1 cellular context compared by ENCODE assay signal in the genomic region with DNA sequence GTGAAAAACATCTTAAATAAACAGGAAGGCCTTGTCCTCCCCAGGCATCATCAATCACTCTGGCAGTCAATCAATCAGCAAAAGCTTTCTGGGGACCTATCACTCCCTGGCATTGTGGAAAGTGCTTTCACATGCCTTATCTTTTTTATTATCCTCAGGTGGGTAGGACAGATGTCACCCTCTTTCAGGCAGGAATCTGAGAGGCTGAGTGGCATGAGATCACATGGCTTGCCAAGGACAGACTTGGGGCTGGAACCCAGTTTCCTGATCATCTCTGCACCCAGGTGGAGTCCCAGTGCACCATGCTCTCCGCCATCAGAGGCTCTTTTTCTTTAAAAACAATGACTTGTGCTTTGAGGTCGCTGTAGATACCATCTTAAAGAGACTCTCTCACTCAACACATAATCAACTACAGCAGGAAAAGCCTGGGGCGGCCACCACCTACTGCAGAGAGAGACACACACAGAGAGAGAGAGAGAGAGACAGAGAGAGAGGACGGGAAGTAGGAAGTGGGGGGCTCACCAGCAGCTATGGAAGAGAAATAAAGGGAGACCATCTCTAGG.
A peak's percentile ranks its signal among the peaks of the same experiment; 100 is the strongest.
TF ChIP-seq lines count a peak whose summit lies in the region.

No MANE protein-coding gene starts in this region.

TF ChIP-seq in K562, 482 proteins besides CTCF, POLR2A, EP300 and RAD21 (continued from another document and continues in another):
- TF ChIP-seq, protein P1, sequence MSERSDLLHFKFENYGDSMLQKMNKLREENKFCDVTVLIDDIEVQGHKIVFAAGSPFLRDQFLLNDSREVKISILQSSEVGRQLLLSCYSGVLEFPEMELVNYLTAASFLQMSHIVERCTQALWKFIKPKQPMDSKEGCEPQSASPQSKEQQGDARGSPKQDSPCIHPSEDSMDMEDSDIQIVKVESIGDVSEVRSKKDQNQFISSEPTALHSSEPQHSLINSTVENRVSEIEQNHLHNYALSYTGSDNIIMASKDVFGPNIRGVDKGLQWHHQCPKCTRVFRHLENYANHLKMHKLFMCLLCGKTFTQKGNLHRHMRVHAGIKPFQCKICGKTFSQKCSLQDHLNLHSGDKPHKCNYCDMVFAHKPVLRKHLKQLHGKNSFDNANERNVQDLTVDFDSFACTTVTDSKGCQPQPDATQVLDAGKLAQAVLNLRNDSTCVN (CRISPR knock-in tag; IDR thresholded peaks at IDR 0.05) = no peak
- TF ChIP-seq ELF4 (CRISPR knock-in tag; IDR thresholded peaks at IDR 0.05) (0 out of 2 replicates have a peak, but pooled peaks have one; percentile 10), TEAD4 (IDR thresholded peaks at IDR 0.05; ENCODE audit: low read length) (peak; percentile 68), TEAD4 (CRISPR knock-in tag; IDR thresholded peaks at IDR 0.05; ENCODE audit: borderline replicate concordance) (no peak), BACH1 (tag; IDR thresholded peaks at IDR 0.05) (no peak), ZNF384 (IDR thresholded peaks at IDR 0.05; ENCODE audit: low read depth, low read length) (no peak), RBM14 (IDR thresholded peaks at IDR 0.05; ENCODE audit: borderline replicate concordance, insufficient read depth, low read depth, low read length) (no peak), NFATC3 (IDR thresholded peaks at IDR 0.05) (no peak), BMI1 (IDR thresholded peaks at IDR 0.05; ENCODE audit: low read length) (no peak), FOSL1 (tag; conservative IDR thresholded peaks at IDR 0.05) (peak; percentile 25; the same call in 1 of the 2 replicates), ZNF780A (CRISPR knock-in tag; IDR thresholded peaks at IDR 0.05) (no peak), MEIS2 (IDR thresholded peaks at IDR 0.05; ENCODE audit: partially characterized antibody) (peak; percentile 99), ZNF584 (CRISPR knock-in tag; IDR thresholded peaks at IDR 0.05; ENCODE audit: low read depth) (no peak), KLF6 (CRISPR knock-in tag; IDR thresholded peaks at IDR 0.05; ENCODE audit: borderline replicate concordance) (no peak), NFYB (IDR thresholded peaks at IDR 0.05; ENCODE audit: extremely low read depth, insufficient read length) (no peak), BHLHE40 (IDR thresholded peaks at IDR 0.05; ENCODE audit: low read length) (peak; percentile 11; the same call in 1 of the 2 replicates), SRSF7 (optimal IDR thresholded peaks at IDR 0.05; ENCODE audit: low read depth, low read length) (no peak), ZC3H8 (IDR thresholded peaks at IDR 0.05) (no peak), ZNF830 (CRISPR knock-in tag; IDR thresholded peaks at IDR 0.05) (no peak), CTBP1 (IDR thresholded peaks at IDR 0.05; ENCODE audit: borderline replicate concordance) (peak; percentile 38; the same call in 1 of the 2 replicates), RFX1 (IDR thresholded peaks at IDR 0.05) (peak; percentile 22; the same call in 1 of the 2 replicates), RBM25 (IDR thresholded peaks at IDR 0.05; ENCODE audit: low read depth, low read length, severe bottlenecking) (no peak), NCOR1 (IDR thresholded peaks at IDR 0.05) (peak; percentile 12), SETDB1 (IDR thresholded peaks at IDR 0.05; ENCODE audit: low read length) (no peak), CEBPB (tag; IDR thresholded peaks at IDR 0.05) (no peak), NCOA2 (IDR thresholded peaks at IDR 0.05; ENCODE audit: partially characterized antibody in 2 of 2) (no peak), NR2C2 (CRISPR knock-in tag; IDR thresholded peaks at IDR 0.05) (no peak), NR2C2 (tag; IDR thresholded peaks at IDR 0.05) (0 out of 2 replicates have a peak, but pooled peaks have one; percentile 48), DPF2 (IDR thresholded peaks at IDR 0.05) (peak; percentile 89), CXXC5 (CRISPR knock-in tag; IDR thresholded peaks at IDR 0.05) (peak; percentile 43; the same call in 1 of the 2 replicates), MTA3 (IDR thresholded peaks at IDR 0.05; ENCODE audit: borderline replicate concordance) (peak; percentile 51; the same call in 1 of the 2 replicates), ZNF436 (CRISPR knock-in tag; IDR thresholded peaks at IDR 0.05) (no peak), GTF2E2 (tag; IDR thresholded peaks at IDR 0.05) (no peak), ETV6 (IDR thresholded peaks at IDR 0.05; ENCODE audit: borderline replicate concordance in 1 of 2, low read depth in 2 of 2, low read length in 1 of 2) (peak in 1 of 2 experiments; percentile 76; a peak in 1 of 4 replicates), ETV6 (CRISPR knock-in tag; IDR thresholded peaks at IDR 0.05; ENCODE audit: borderline replicate concordance) (no peak), ZFP36 (IDR thresholded peaks at IDR 0.05; ENCODE audit: low read depth, low read length, partially characterized antibody) (peak; percentile 35), ETV5 (CRISPR knock-in tag; IDR thresholded peaks at IDR 0.05; ENCODE audit: low read depth) (peak; percentile 82), FOXA1 (IDR thresholded peaks at IDR 0.05; ENCODE audit: borderline replicate concordance) (no peak), FOS (IDR thresholded peaks at IDR 0.05; ENCODE audit: extremely low read depth, insufficient read length) (no peak), PPARD (CRISPR knock-in tag; IDR thresholded peaks at IDR 0.05) (no peak), NRF1 (conservative IDR thresholded peaks at IDR 0.05 in 1 of 2, IDR thresholded peaks at IDR 0.05 in 1 of 2) (no peak), TCF3 (CRISPR knock-in tag; IDR thresholded peaks at IDR 0.05) (peak; percentile 78), RFX5 (IDR thresholded peaks at IDR 0.05; ENCODE audit: low read depth, low read length) (no peak), KDM1A (IDR thresholded peaks at IDR 0.05) (peak; percentile 63 to 75; a peak in 3 of 4 replicates)
- TF ChIP-seq, protein P2, sequence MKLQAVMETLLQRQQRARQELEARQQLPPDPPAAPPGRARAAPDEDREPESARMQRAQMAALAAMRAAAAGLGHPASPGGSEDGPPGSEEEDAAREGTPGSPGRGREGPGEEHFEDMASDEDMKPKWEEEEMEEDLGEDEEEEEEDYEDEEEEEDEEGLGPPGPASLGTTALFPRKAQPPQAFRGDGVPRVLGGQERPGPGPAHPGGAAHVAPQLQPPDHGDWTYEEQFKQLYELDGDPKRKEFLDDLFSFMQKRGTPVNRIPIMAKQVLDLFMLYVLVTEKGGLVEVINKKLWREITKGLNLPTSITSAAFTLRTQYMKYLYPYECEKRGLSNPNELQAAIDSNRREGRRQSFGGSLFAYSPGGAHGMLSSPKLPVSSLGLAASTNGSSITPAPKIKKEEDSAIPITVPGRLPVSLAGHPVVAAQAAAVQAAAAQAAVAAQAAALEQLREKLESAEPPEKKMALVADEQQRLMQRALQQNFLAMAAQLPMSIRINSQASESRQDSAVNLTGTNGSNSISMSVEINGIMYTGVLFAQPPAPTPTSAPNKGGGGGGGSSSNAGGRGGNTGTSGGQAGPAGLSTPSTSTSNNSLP (IDR thresholded peaks at IDR 0.05; ENCODE audit: borderline replicate concordance, low read depth, low read length) = no peak
- TF ChIP-seq, protein P3, sequence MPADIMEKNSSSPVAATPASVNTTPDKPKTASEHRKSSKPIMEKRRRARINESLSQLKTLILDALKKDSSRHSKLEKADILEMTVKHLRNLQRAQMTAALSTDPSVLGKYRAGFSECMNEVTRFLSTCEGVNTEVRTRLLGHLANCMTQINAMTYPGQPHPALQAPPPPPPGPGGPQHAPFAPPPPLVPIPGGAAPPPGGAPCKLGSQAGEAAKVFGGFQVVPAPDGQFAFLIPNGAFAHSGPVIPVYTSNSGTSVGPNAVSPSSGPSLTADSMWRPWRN (IDR thresholded peaks at IDR 0.05; ENCODE audit: low read depth) = no peak
- TF ChIP-seq, protein P4, sequence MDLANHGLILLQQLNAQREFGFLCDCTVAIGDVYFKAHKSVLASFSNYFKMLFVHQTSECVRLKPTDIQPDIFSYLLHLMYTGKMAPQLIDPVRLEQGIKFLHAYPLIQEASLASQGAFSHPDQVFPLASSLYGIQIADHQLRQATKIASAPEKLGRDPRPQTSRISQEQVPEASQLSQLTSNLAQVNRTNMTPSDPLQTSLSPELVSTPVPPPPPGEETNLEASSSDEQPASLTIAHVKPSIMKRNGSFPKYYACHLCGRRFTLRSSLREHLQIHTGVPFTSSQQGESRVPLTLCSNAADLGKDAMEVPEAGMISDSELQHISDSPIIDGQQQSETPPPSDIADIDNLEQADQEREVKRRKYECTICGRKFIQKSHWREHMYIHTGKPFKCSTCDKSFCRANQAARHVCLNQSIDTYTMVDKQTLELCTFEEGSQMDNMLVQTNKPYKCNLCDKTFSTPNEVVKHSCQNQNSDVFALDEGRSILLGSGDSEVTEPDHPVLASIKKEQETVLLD (IDR thresholded peaks at IDR 0.05) = no peak
- TF ChIP-seq, protein P5, sequence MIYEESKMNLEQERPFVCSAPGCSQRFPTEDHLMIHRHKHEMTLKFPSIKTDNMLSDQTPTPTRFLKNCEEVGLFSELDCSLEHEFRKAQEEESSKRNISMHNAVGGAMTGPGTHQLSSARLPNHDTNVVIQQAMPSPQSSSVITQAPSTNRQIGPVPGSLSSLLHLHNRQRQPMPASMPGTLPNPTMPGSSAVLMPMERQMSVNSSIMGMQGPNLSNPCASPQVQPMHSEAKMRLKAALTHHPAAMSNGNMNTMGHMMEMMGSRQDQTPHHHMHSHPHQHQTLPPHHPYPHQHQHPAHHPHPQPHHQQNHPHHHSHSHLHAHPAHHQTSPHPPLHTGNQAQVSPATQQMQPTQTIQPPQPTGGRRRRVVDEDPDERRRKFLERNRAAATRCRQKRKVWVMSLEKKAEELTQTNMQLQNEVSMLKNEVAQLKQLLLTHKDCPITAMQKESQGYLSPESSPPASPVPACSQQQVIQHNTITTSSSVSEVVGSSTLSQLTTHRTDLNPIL (CRISPR knock-in tag; IDR thresholded peaks at IDR 0.05) = no peak
- TF ChIP-seq, protein P6, sequence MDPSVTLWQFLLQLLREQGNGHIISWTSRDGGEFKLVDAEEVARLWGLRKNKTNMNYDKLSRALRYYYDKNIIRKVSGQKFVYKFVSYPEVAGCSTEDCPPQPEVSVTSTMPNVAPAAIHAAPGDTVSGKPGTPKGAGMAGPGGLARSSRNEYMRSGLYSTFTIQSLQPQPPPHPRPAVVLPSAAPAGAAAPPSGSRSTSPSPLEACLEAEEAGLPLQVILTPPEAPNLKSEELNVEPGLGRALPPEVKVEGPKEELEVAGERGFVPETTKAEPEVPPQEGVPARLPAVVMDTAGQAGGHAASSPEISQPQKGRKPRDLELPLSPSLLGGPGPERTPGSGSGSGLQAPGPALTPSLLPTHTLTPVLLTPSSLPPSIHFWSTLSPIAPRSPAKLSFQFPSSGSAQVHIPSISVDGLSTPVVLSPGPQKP (CRISPR knock-in tag; IDR thresholded peaks at IDR 0.05) = no peak
- TF ChIP-seq, protein P7, sequence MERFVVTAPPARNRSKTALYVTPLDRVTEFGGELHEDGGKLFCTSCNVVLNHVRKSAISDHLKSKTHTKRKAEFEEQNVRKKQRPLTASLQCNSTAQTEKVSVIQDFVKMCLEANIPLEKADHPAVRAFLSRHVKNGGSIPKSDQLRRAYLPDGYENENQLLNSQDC (CRISPR knock-in tag; IDR thresholded peaks at IDR 0.05) = no peak
- TF ChIP-seq, protein P8, sequence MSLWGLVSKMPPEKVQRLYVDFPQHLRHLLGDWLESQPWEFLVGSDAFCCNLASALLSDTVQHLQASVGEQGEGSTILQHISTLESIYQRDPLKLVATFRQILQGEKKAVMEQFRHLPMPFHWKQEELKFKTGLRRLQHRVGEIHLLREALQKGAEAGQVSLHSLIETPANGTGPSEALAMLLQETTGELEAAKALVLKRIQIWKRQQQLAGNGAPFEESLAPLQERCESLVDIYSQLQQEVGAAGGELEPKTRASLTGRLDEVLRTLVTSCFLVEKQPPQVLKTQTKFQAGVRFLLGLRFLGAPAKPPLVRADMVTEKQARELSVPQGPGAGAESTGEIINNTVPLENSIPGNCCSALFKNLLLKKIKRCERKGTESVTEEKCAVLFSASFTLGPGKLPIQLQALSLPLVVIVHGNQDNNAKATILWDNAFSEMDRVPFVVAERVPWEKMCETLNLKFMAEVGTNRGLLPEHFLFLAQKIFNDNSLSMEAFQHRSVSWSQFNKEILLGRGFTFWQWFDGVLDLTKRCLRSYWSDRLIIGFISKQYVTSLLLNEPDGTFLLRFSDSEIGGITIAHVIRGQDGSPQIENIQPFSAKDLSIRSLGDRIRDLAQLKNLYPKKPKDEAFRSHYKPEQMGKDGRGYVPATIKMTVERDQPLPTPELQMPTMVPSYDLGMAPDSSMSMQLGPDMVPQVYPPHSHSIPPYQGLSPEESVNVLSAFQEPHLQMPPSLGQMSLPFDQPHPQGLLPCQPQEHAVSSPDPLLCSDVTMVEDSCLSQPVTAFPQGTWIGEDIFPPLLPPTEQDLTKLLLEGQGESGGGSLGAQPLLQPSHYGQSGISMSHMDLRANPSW (CRISPR knock-in tag; IDR thresholded peaks at IDR 0.05) = no peak
- TF ChIP-seq, protein P9, sequence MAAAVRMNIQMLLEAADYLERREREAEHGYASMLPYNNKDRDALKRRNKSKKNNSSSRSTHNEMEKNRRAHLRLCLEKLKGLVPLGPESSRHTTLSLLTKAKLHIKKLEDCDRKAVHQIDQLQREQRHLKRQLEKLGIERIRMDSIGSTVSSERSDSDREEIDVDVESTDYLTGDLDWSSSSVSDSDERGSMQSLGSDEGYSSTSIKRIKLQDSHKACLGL (CRISPR knock-in tag; IDR thresholded peaks at IDR 0.05; ENCODE audit: borderline replicate concordance, poor library complexity, severe bottlenecking) = no peak
- TF ChIP-seq, protein P10, sequence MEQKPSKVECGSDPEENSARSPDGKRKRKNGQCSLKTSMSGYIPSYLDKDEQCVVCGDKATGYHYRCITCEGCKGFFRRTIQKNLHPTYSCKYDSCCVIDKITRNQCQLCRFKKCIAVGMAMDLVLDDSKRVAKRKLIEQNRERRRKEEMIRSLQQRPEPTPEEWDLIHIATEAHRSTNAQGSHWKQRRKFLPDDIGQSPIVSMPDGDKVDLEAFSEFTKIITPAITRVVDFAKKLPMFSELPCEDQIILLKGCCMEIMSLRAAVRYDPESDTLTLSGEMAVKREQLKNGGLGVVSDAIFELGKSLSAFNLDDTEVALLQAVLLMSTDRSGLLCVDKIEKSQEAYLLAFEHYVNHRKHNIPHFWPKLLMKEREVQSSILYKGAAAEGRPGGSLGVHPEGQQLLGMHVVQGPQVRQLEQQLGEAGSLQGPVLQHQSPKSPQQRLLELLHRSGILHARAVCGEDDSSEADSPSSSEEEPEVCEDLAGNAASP (IDR thresholded peaks at IDR 0.05) = 0 out of 2 replicates have a peak, but pooled peaks have one; percentile 25
- TF ChIP-seq, protein P11, sequence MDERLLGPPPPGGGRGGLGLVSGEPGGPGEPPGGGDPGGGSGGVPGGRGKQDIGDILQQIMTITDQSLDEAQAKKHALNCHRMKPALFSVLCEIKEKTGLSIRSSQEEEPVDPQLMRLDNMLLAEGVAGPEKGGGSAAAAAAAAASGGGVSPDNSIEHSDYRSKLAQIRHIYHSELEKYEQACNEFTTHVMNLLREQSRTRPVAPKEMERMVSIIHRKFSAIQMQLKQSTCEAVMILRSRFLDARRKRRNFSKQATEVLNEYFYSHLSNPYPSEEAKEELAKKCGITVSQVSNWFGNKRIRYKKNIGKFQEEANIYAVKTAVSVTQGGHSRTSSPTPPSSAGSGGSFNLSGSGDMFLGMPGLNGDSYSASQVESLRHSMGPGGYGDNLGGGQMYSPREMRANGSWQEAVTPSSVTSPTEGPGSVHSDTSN (CRISPR knock-in tag; IDR thresholded peaks at IDR 0.05; ENCODE audit: low read depth) = peak; percentile 76
- TF ChIP-seq, protein P11 (tag; conservative IDR thresholded peaks at IDR 0.05; ENCODE audit: low read depth) = peak; percentile 99
